In genomic region chr12:57646659-57647049, GRCh38 we compare ENCODE assay signal across 1 cellular context. TPM values are rescaled to one million over a fixed set of nuclear protein-coding genes. Genes with fewer than 3 reads are reported as not detected.
"Had no signal": no experiment of that assay in that cellular context is flagged by ENCODE, and none has a peak within 500 bp of the region (broad histone marks: within the 10 kb centered on the region; RNA-seq: fewer than 3 reads in every experiment).

No MANE protein-coding gene starts in this region.

RNA-seq across cellular contexts. Expression of gene ARHGEF25, which starts 35.4 kb away (rescaled TPM):
- total RNA-seq: OCI-LY7 had no signal

RNA-seq across cellular contexts. Expression of gene DTX3, which starts 42.0 kb away (rescaled TPM):
- total RNA-seq: OCI-LY7 had no signal
